Comparison of ENCODE assay signal across 1 cellular context in the genomic region with DNA sequence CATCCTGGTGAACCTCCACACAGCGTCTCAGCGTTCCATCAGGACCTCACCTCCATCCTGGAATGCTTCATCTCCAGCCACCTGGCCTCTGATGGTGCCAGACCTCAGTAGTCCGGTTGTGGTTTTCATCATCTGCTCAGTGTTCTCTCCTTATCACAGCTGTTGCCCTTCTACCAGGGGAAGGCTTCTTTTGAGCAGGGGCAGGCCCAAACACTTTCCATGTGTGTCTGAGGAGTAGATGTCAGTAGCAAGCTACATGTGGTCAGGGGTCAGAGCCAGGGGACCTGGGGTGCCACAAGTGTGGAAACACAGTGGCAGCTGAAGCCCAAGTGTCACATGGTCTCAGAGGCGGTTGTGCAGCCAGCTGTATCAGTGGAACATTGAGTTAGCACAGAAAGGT.
TF ChIP-seq lines count a peak whose summit lies in the region.

No MANE protein-coding gene starts in this region.

TF ChIP-seq in H1, 55 proteins besides CTCF, POLR2A, EP300 and RAD21:
- no peak for TF ChIP-seq BACH1 (IDR thresholded peaks at IDR 0.05; ENCODE audit: low read length)
- no peak for TF ChIP-seq SP4 (IDR thresholded peaks at IDR 0.05; ENCODE audit: low read length)
- no peak for TF ChIP-seq TAF7 (optimal IDR thresholded peaks at IDR 0.05; ENCODE audit: borderline replicate concordance, low read depth, low read length)
- no peak for TF ChIP-seq KDM5A (IDR thresholded peaks at IDR 0.05; ENCODE audit: low read length)
- no peak for TF ChIP-seq SAP30 (IDR thresholded peaks at IDR 0.05; ENCODE audit: insufficient read depth, insufficient replicate concordance, low read length)
- TF ChIP-seq GTF2F1 (IDR thresholded peaks at IDR 0.05; ENCODE audit: borderline replicate concordance, low read depth, low read length): no peak
- TF ChIP-seq RFX5 (IDR thresholded peaks at IDR 0.05; ENCODE audit: borderline replicate concordance, low read depth, low read length): no peak
